ENCODE assay signal across 8 cellular contexts in the genomic region with DNA sequence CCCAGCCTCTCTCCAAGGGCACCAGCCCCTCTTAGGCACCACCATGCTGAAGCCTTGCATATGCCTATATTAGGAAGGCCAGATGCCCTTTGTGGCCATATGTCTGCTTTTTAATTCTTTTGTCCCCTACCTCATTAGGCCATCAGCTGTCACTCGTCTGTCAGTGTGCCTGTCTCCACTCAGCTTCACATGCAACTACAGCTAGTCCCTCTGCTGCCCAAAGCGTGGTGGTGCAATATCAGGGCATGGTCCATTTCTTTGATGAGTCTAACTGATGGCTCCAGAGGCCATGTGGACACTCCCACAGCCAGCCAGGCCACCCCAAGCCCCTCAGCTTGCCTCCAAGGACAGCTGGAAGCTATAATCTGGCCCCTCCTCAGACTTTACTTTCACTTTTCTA.
DNase-seq lines count a peak whose midpoint lies in the region; ATAC-seq and TF ChIP-seq lines count a peak whose summit lies in the region.

No MANE protein-coding gene starts in this region.

- DNase-seq in 8988T (peak; percentile 76), ELR (ENCODE audit: low read depth) (peak; percentile 67), NCI-H526 treated with DMSO at 0.1 percent for 48 hours (lab: John Stamatoyannopoulos, UW) (peak; percentile 21), cerebellar cortex (ENCODE audit: low spot score) (peak; percentile 74), NCI-H2081 (lab: John Stamatoyannopoulos, UW) (no peak)
- DNase-seq in effector CD4-positive, alpha-beta T cell, result no peak

- peaks cover 62% of the 10 kb centered on the region in 2 experiments for H3K4me1 ChIP-seq in neutrophil (ENCODE audit: control insufficient read depth in 1 of 2, insufficient read depth in 1 of 2, low read depth in 1 of 2, low read length in 1 of 2)

- no peak for TF ChIP-seq CTCF in neutrophil (IDR thresholded peaks at IDR 0.05)

- ATAC-seq in HG03175 (IDR thresholded peaks at IDR 0.05; ENCODE audit: unreplicated experiment), result no peak

- no peaks in the 10 kb centered on the region for H3K9me3 ChIP-seq in neutrophil

- peak overlapping the region; percentile 27 for H3K27ac ChIP-seq in neutrophil

- H3K4me3 ChIP-seq in neutrophil (ENCODE audit: low read depth in 1 of 2, low read length in 1 of 2), result no peak overlapping the region

- H3K27me3 ChIP-seq in neutrophil, result no peaks in the 10 kb centered on the region

- H3K36me3 ChIP-seq in neutrophil, result no peaks in the 10 kb centered on the region

Comparison
In these comparisons a context has a peak if more than half of its experiments do, and no peak if none do; other contexts are left out.
1. DNase-seq: peak in 8988T (single experiment), ELR (single experiment), NCI-H526 treated with DMSO at 0.1 percent for 48 hours (single experiment) and cerebellar cortex (single experiment); none in effector CD4-positive, alpha-beta T cell (single experiment) and NCI-H2081 (0 of 2).